ENCODE assay signal across 18 cellular contexts in genomic region chr5:158928405-158928804, GRCh38.
DNase-seq lines count a peak whose midpoint lies in the region; ATAC-seq and TF ChIP-seq lines count a peak whose summit lies in the region.
"Had no signal": no experiment of that assay in that cellular context is flagged by ENCODE, and none has a peak within 500 bp of the region (broad histone marks: within the 10 kb centered on the region; RNA-seq: fewer than 3 reads in every experiment).

No MANE protein-coding gene starts in this region.

- no peak for TF ChIP-seq EP300 in neural cell (conservative IDR thresholded peaks at IDR 0.05; ENCODE audit: poor library complexity, severe bottlenecking)

- H3K27ac ChIP-seq in neural cell (ENCODE audit: low read length), result no peak overlapping the region
- H3K27ac ChIP-seq in GM23248, result no peak overlapping the region

- H3K4me2 ChIP-seq in neural cell (ENCODE audit: low read length) (peak overlapping the region; percentile 22), GM23248 (ENCODE audit: unreplicated experiment) (no peak overlapping the region)

- H3K9me3 ChIP-seq in neural cell (ENCODE audit: low read length) (no peaks in the 10 kb centered on the region), GM23248 (ENCODE audit: low read depth) (no peaks in the 10 kb centered on the region)

- peak in 2 of 3 experiments; percentile 6 to 90 for DNase-seq in NCI-H1417 (lab: John Stamatoyannopoulos, UW)
- DNase-seq in NCI-H1417 treated with DMSO at 0.1 percent for 48 hours (lab: John Stamatoyannopoulos, UW), result no peak
- peak; percentile 79 for DNase-seq in NCI-H1105 treated with DMSO at 0.1 percent for 48 hours (lab: John Stamatoyannopoulos, UW)
- peak; percentile 22 to 72 for DNase-seq in NCI-H524 (lab: John Stamatoyannopoulos, UW)
- no peak for DNase-seq in GM23248
- no peak for DNase-seq in activated effector memory CD4-positive, alpha-beta T cell treated with Interleukin-2 at 50 U/mL for 16 hours
- DNase-seq: CD4-positive, alpha-beta T cell; H9; NCI-H2107; NCI-H446; NCI-H774; PC-3; RPMI8226; SHP77 treated with DMSO at 0.1 percent for 48 hours; T-helper 1 cell; T1000 had no signal

- H3K9me2 ChIP-seq in neural cell (ENCODE audit: insufficient read depth, low read length), result no peaks in the 10 kb centered on the region
- no peaks in the 10 kb centered on the region for H3K9me2 ChIP-seq in GM23248 (ENCODE audit: insufficient read depth)

- H4K20me1 ChIP-seq in neural cell (ENCODE audit: insufficient read depth), result no peaks in the 10 kb centered on the region
- no peaks in the 10 kb centered on the region for H4K20me1 ChIP-seq in GM23248 (ENCODE audit: insufficient read depth)

- no peak for ATAC-seq in SK-N-SH treated with all-trans-retinoic acid at 6 μM for 48 hours
- ATAC-seq: PC-3 had no signal

- H3F3A ChIP-seq in neural cell (ENCODE audit: insufficient read depth, low read length, poor library complexity, severe bottlenecking) (no peaks in the 10 kb centered on the region), GM23248 (ENCODE audit: insufficient read depth) (no peaks in the 10 kb centered on the region)

- H3K27me3 ChIP-seq in neural cell (ENCODE audit: insufficient read depth, low read depth, low read length) (no peaks in the 10 kb centered on the region), GM23248 (replicated peaks; ENCODE audit: insufficient read depth) (no peaks in the 10 kb centered on the region)

- TF ChIP-seq RAD21 in neural cell (conservative IDR thresholded peaks at IDR 0.05), result no peak

- TF ChIP-seq CTCF in neural cell (IDR thresholded peaks at IDR 0.05; ENCODE audit: poor library complexity, severe bottlenecking), result no peak

- H3K36me3 ChIP-seq in neural cell (ENCODE audit: insufficient read depth, low read length) (no peaks in the 10 kb centered on the region), GM23248 (ENCODE audit: low read depth) (no peaks in the 10 kb centered on the region)

- H3K9ac ChIP-seq in neural cell (ENCODE audit: low read length) (no peak overlapping the region), GM23248 (no peak overlapping the region)

- H3K4me1 ChIP-seq in GM23248 (ENCODE audit: insufficient read depth), result no peaks in the 10 kb centered on the region

- peaks cover 6% of the 10 kb centered on the region for H3K79me2 ChIP-seq in neural cell (replicated peaks; ENCODE audit: insufficient read depth, low read length)
- H3K79me2 ChIP-seq in GM23248 (ENCODE audit: insufficient read depth), result no peaks in the 10 kb centered on the region

- no peak overlapping the region for H2AFZ ChIP-seq in neural cell (ENCODE audit: low read depth, low read length)
- H2AFZ ChIP-seq in GM23248, result no peak overlapping the region

- H3K4me3 ChIP-seq in neural cell (ENCODE audit: low read length) (no peak overlapping the region), GM23248 (no peak overlapping the region)

- WGBS in GM23248 (ENCODE audit: low coverage in 1 of 2, low lambda C conversion rate in 2 of 2, missing lambda C conversion rate in 2 of 2), 2 experiments, result 76 to 79% methylated on average over 3 of the region's 3 CpGs

- in situ Hi-C loops in GM23248 (cut with MboI), result no loop called here

TF ChIP-seq in neural cell, 6 proteins besides CTCF, POLR2A, EP300 and RAD21:
- no peak for TF ChIP-seq SMC3 (conservative IDR thresholded peaks at IDR 0.05; ENCODE audit: poor library complexity)
- TF ChIP-seq TAF1 (IDR thresholded peaks at IDR 0.05; ENCODE audit: low read depth), result no peak
- TF ChIP-seq POLR2AphosphoS5 (IDR thresholded peaks at IDR 0.05), result no peak
- no peak for TF ChIP-seq EZH2 (IDR thresholded peaks at IDR 0.05; ENCODE audit: borderline replicate concordance, insufficient read depth, low read length, poor library complexity, severe bottlenecking)
- TF ChIP-seq, protein P1, sequence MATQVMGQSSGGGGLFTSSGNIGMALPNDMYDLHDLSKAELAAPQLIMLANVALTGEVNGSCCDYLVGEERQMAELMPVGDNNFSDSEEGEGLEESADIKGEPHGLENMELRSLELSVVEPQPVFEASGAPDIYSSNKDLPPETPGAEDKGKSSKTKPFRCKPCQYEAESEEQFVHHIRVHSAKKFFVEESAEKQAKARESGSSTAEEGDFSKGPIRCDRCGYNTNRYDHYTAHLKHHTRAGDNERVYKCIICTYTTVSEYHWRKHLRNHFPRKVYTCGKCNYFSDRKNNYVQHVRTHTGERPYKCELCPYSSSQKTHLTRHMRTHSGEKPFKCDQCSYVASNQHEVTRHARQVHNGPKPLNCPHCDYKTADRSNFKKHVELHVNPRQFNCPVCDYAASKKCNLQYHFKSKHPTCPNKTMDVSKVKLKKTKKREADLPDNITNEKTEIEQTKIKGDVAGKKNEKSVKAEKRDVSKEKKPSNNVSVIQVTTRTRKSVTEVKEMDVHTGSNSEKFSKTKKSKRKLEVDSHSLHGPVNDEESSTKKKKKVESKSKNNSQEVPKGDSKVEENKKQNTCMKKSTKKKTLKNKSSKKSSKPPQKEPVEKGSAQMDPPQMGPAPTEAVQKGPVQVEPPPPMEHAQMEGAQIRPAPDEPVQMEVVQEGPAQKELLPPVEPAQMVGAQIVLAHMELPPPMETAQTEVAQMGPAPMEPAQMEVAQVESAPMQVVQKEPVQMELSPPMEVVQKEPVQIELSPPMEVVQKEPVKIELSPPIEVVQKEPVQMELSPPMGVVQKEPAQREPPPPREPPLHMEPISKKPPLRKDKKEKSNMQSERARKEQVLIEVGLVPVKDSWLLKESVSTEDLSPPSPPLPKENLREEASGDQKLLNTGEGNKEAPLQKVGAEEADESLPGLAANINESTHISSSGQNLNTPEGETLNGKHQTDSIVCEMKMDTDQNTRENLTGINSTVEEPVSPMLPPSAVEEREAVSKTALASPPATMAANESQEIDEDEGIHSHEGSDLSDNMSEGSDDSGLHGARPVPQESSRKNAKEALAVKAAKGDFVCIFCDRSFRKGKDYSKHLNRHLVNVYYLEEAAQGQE (IDR thresholded peaks at IDR 0.05; ENCODE audit: borderline replicate concordance), result no peak
- TF ChIP-seq MXI1 (conservative IDR thresholded peaks at IDR 0.05; ENCODE audit: poor library complexity, severe bottlenecking), result no peak

TF ChIP-seq in SK-N-SH treated with all-trans-retinoic acid at 6 μM for 48 hours, 23 proteins besides CTCF, POLR2A, EP300 and RAD21:
- no peak for TF ChIP-seq BACH2 (CRISPR knock-in tag; IDR thresholded peaks at IDR 0.05; ENCODE audit: borderline replicate concordance)
- no peak for TF ChIP-seq SNAI2 (CRISPR knock-in tag; IDR thresholded peaks at IDR 0.05)
TF ChIP-seq in SK-N-SH treated with all-trans-retinoic acid at 6 μM for 48 hours: peak in this region for 0.

Comparison
In these comparisons a context has a peak if more than half of its experiments do, and no peak if none do; other contexts are left out.
1. DNase-seq: peak in NCI-H1417 (2 of 3), NCI-H1105 treated with DMSO at 0.1 percent for 48 hours (single experiment) and NCI-H524 (2 of 2); none in NCI-H1417 treated with DMSO at 0.1 percent for 48 hours (single experiment), GM23248 (single experiment) and activated effector memory CD4-positive, alpha-beta T cell treated with Interleukin-2 at 50 U/mL for 16 hours (single experiment).